8 cellular contexts compared by ENCODE assay signal in genomic region chr13:51803422-51804294, GRCh38. TPM values are rescaled to one million over a fixed set of nuclear protein-coding genes. Genes with fewer than 3 reads are reported as not detected.
DNase-seq lines count a peak whose midpoint lies in the region; ATAC-seq and FAIRE-seq lines count a peak whose summit lies in the region.

Gene DHRS12 (minus strand): TSS chr13:51804163. CDS start chr13:51799659, 4,504 bp downstream.

- H3K27me3 ChIP-seq in CD4-positive, CD25-positive, alpha-beta regulatory T cell (ENCODE audit: control insufficient read depth, insufficient read depth, low read length) = no peaks in the 10 kb centered on the region
- H3K27me3 ChIP-seq in ectodermal cell (ENCODE audit: control insufficient read depth, insufficient read depth, low read length, poor library complexity, severe bottlenecking) = no peaks in the 10 kb centered on the region

- H3K4me1 Mint-ChIP-seq in CD4-positive, CD25-positive, alpha-beta regulatory T cell = peaks cover 12 to 62% (median 36%) of the 10 kb centered on the region in 4 donors
- H3K4me1 Mint-ChIP-seq in activated CD8-positive, alpha-beta T cell treated with anti-CD3 and anti-CD28 coated beads, Interleukin-2, amount 10 ng/mL, durations not matched to agents 7 days and 5 days (ENCODE audit: low read depth) = peaks cover 37% of the 10 kb centered on the region

- POLR2A ChIA-PET in activated CD8-positive, alpha-beta T cell treated with anti-CD3 and anti-CD28 coated beads, Interleukin-2, amount 10 ng/mL, durations not matched to agents 7 days and 5 days (lab: Charles Lee) = interaction anchor here (0.6 to 2.2 kb wide), 5 partner anchors 9 to 350 kb away, joined by 3 to 12 read pairs (median 4); partner anchors contain the start of gene INTS6

- peaks cover 6% of the 10 kb centered on the region for H3K27me3 Mint-ChIP-seq in CD4-positive, CD25-positive, alpha-beta regulatory T cell
- no peaks in the 10 kb centered on the region for H3K27me3 Mint-ChIP-seq in activated CD8-positive, alpha-beta T cell treated with anti-CD3 and anti-CD28 coated beads, Interleukin-2, amount 10 ng/mL, durations not matched to agents 7 days and 5 days (ENCODE audit: low read depth)

- H3K36me3 ChIP-seq in CD4-positive, CD25-positive, alpha-beta regulatory T cell (ENCODE audit: control insufficient read depth, insufficient read depth, low read length) = no peaks in the 10 kb centered on the region
- no peaks in the 10 kb centered on the region for H3K36me3 ChIP-seq in ectodermal cell (ENCODE audit: control insufficient read depth, insufficient read depth, low read length)

- no peaks in the 10 kb centered on the region for H3K9me3 ChIP-seq in CD4-positive, CD25-positive, alpha-beta regulatory T cell (ENCODE audit: control insufficient read depth in 2 of 2, low read length in 2 of 2)
- no peaks in the 10 kb centered on the region for H3K9me3 ChIP-seq in ectodermal cell (ENCODE audit: control insufficient read depth, low read length)

- WGBS in ectodermal cell, 2 experiments = 1 to 2% methylated on average over 91 of the region's 91 CpGs

- peaks cover 0 to 2% (median 0%) of the 10 kb centered on the region in 7 donors for H3K9me3 Mint-ChIP-seq in CD4-positive, CD25-positive, alpha-beta regulatory T cell
- no peaks in the 10 kb centered on the region for H3K9me3 Mint-ChIP-seq in activated CD8-positive, alpha-beta T cell treated with anti-CD3 and anti-CD28 coated beads, Interleukin-2, amount 10 ng/mL, durations not matched to agents 7 days and 5 days (ENCODE audit: insufficient read depth)

- peak within 1 kb of the TSS; percentile 92 to 99 (median 96) for H3K4me3 Mint-ChIP-seq in CD4-positive, CD25-positive, alpha-beta regulatory T cell
- peak within 1 kb of the TSS; percentile 88 for H3K4me3 Mint-ChIP-seq in activated CD8-positive, alpha-beta T cell treated with anti-CD3 and anti-CD28 coated beads, Interleukin-2, amount 10 ng/mL, durations not matched to agents 7 days and 5 days

- FAIRE-seq in GM19239 (lab: Jason Lieb, UNC) = peak; percentile 85

- H3K36me3 Mint-ChIP-seq in CD4-positive, CD25-positive, alpha-beta regulatory T cell = peaks cover 6% of the 10 kb centered on the region
- no peaks in the 10 kb centered on the region for H3K36me3 Mint-ChIP-seq in activated CD8-positive, alpha-beta T cell treated with anti-CD3 and anti-CD28 coated beads, Interleukin-2, amount 10 ng/mL, durations not matched to agents 7 days and 5 days (ENCODE audit: low read depth)

- H3K27ac Mint-ChIP-seq in CD4-positive, CD25-positive, alpha-beta regulatory T cell = peak within 1 kb of the TSS; percentile 99 to 100 (median 100)
- peak within 1 kb of the TSS; percentile 99 for H3K27ac Mint-ChIP-seq in activated CD8-positive, alpha-beta T cell treated with anti-CD3 and anti-CD28 coated beads, Interleukin-2, amount 10 ng/mL, durations not matched to agents 7 days and 5 days

- peak; percentile 82 to 83 for ATAC-seq in CD4-positive, CD25-positive, alpha-beta regulatory T cell (ENCODE audit: low read depth in 2 of 2)
- peak; percentile 88 for ATAC-seq in HG03439 (IDR thresholded peaks at IDR 0.05; ENCODE audit: unreplicated experiment)
- peak; percentile 83 for ATAC-seq in activated CD8-positive, alpha-beta T cell treated with anti-CD3 and anti-CD28 coated beads, Interleukin-2, amount 10 ng/mL, durations not matched to agents 7 days and 5 days

- CTCF ChIA-PET in activated CD8-positive, alpha-beta T cell treated with anti-CD3 and anti-CD28 coated beads, Interleukin-2, amount 10 ng/mL, durations not matched to agents 7 days and 5 days (lab: Charles Lee) = interaction anchor here (0.8 to 3.4 kb wide), 4 partner anchors 10 to 324 kb away, joined by 4 to 14 read pairs (median 5); no protein-coding TSS in a partner anchor

- peak; percentile 85 to 94 (median 93) for DNase-seq in CD4-positive, CD25-positive, alpha-beta regulatory T cell
- DNase-seq in GM19239 (ENCODE audit: insufficient read length, low spot score) = peak; percentile 75
- peak; percentile 95 for DNase-seq in NCI-H82 (lab: John Stamatoyannopoulos, UW)
- peak; percentile 90 for DNase-seq in activated CD8-positive, alpha-beta T cell treated with anti-CD3 and anti-CD28 coated beads, Interleukin-2, amount 10 ng/mL, durations not matched to agents 7 days and 5 days
- DNase-seq in lung microvascular endothelial cell (ENCODE audit: low read depth in 2 of 2) = peak; percentile 82 to 86
- peak; percentile 64 to 74 (median 68) for DNase-seq in stimulated activated CD4-positive, alpha-beta T cell treated with anti-CD3 and anti-CD28 coated beads, TNF-alpha, amount 100 ng/mL, for 48 hours (ENCODE audit: low read depth in 3 of 3)

- H3K27ac ChIP-seq in CD4-positive, CD25-positive, alpha-beta regulatory T cell (ENCODE audit: insufficient read depth, low read length, poor library complexity, severe bottlenecking) = peak within 1 kb of the TSS; percentile 99
- peak within 1 kb of the TSS; percentile 90 for H3K27ac ChIP-seq in ectodermal cell (ENCODE audit: insufficient read depth, low read depth, low read length, poor library complexity, severe bottlenecking)

- peak within 1 kb of the TSS; percentile 89 for H3K4me3 ChIP-seq in CD4-positive, CD25-positive, alpha-beta regulatory T cell (ENCODE audit: low read depth, low read length)
- peak within 1 kb of the TSS; percentile 78 for H3K4me3 ChIP-seq in ectodermal cell (ENCODE audit: insufficient read depth, low read depth, low read length)

- H3K4me1 ChIP-seq in CD4-positive, CD25-positive, alpha-beta regulatory T cell (ENCODE audit: control insufficient read depth, insufficient read depth, low read length, poor library complexity, severe bottlenecking) = peaks cover 38% of the 10 kb centered on the region
- peaks cover 25% of the 10 kb centered on the region for H3K4me1 ChIP-seq in ectodermal cell (ENCODE audit: control insufficient read depth, insufficient read depth, low read length)

RNA-seq across cellular contexts. Expression of gene DHRS12, which starts in this region (rescaled TPM):
- total RNA-seq in CD4-positive, CD25-positive, alpha-beta regulatory T cell = 25.9 TPM
- 10 to 100 TPM; 31.3 to 42.9 (median 35.4) TPM for polyA plus RNA-seq in CD4-positive, CD25-positive, alpha-beta regulatory T cell
- 10 to 100 TPM in 1 of 2 experiments, 1 to 10 TPM in 1; 8.9 to 10.0 TPM for total RNA-seq in activated CD8-positive, alpha-beta T cell treated with anti-CD3 and anti-CD28 coated beads, Interleukin-2, amount 10 ng/mL, durations not matched to agents 7 days and 5 days
- 18.8 TPM for polyA plus RNA-seq in ectodermal cell (2013, experiment 1 of 4)
- polyA plus RNA-seq in ectodermal cell (2013, experiment 2 of 4) = 23.0 TPM
- polyA plus RNA-seq in ectodermal cell (2013, experiment 3 of 4) = 18.3 TPM
- 23.8 TPM for polyA plus RNA-seq in ectodermal cell (2013, experiment 4 of 4)
- 5.4 and 9.9 TPM in 2 replicates for total RNA-seq in lung microvascular endothelial cell

Comparison
In these comparisons a context has a peak if more than half of its experiments do, and no peak if none do; other contexts are left out.
1. Peak in every context shown above with its lines: DNase-seq, ATAC-seq, H3K4me3 ChIP-seq and H3K27ac ChIP-seq.